In the genomic region with DNA sequence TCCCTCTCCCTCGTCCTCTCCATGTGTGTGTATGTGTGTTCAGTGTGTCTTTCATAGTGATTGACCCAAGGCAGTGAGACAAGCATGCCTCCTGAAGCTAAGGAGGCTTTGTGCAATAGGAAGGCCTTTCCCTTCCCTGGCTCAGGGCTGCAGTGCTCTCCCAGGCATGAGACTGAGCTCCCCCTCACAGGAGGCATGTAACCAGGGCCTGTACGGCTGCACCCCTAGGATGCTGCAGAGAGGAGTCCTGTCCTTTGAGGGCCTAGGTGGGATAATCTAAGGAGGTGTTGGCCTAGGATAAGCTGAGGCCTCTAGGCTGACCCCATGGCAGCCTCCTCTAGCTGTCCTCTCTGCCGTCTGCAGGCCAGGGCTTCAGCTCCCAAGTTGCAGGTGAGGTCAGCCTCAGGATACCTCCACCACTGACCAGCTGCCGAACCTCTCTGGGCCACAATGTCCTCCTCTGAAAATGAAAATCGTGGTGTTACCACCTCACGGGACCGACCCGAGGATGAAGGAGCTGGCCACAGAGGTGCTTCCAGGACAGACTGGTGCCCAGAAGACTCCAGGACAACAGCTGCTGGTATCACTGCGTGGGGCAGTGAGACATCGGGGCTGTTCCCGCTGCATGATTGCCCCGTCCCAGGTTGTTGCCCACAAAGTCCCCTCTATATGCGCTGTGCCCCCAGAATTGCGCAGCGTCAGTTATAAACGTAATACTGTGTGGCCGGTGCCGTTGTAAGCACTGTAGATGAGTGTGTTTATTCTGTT, we compare ENCODE assay signal across 15 cellular contexts.
"Had no signal": no experiment of that assay in that cellular context is flagged by ENCODE, and none has a peak within 500 bp of the region (broad histone marks: within the 10 kb centered on the region; RNA-seq: fewer than 3 reads in every experiment).

No MANE protein-coding gene starts in this region.

- ATAC-seq: gastroesophageal sphincter had no signal

- H3K9me3 Mint-ChIP-seq: activated naive CD4-positive, alpha-beta T cell treated with anti-CD3 and anti-CD28 coated beads for 36 hours; activated T-helper 1 cell treated with anti-CD3 and anti-CD28 coated beads, Interleukin-12 subunit alpha, Interleukin-12 subunit beta, Interleukin-2, Interleukin-4 antibody, amounts not matched to agents 30 ng/mL and 10 ng/mL and 1 ng/mL, durations not matched to agents 14 hours and 24 hours and 36 hours; stimulated activated naive CD8-positive, alpha-beta T cell treated with anti-CD3 and anti-CD28 coated beads, Interleukin-15, amount 100 ng/mL, for 72 hours; T-helper 2 cell treated with Interferon-gamma antibody and Interleukin-4, amounts not matched to agents 5 μg/mL and 100 μg/mL, for 36 hours had no signal

- H3K4me3 Mint-ChIP-seq: activated CD8-positive, alpha-beta T cell treated with anti-CD3 and anti-CD28 coated beads for 36 hours; activated T-helper 1 cell treated with anti-CD3 and anti-CD28 coated beads, Interleukin-12 subunit alpha, Interleukin-12 subunit beta, Interleukin-2, Interleukin-4 antibody, amounts not matched to agents 30 ng/mL and 10 ng/mL and 1 ng/mL, durations not matched to agents 14 hours and 24 hours and 36 hours; neural progenitor cell; T-helper 2 cell treated with Interferon-gamma antibody and Interleukin-4, amounts not matched to agents 5 μg/mL and 100 μg/mL, for 36 hours had no signal

- H3K27ac ChIP-seq: coronary artery, gastroesophageal sphincter, hepatocyte, lower lobe of right lung, neural progenitor cell, parathyroid adenoma, thoracic aorta had no signal

- H3K36me3 Mint-ChIP-seq: mesothelial cell of epicardium, neural progenitor cell had no signal

- H3K27ac Mint-ChIP-seq: activated CD8-positive, alpha-beta T cell treated with anti-CD3 and anti-CD28 coated beads for 36 hours; activated naive CD4-positive, alpha-beta T cell treated with anti-CD3 and anti-CD28 coated beads for 36 hours; activated T-helper 1 cell treated with anti-CD3 and anti-CD28 coated beads, Interleukin-12 subunit alpha, Interleukin-12 subunit beta, Interleukin-2, Interleukin-4 antibody, amounts not matched to agents 30 ng/mL and 10 ng/mL and 1 ng/mL, durations not matched to agents 14 hours and 24 hours and 36 hours; mesothelial cell of epicardium; neural progenitor cell; T-helper 2 cell treated with Interferon-gamma antibody and Interleukin-4, amounts not matched to agents 5 μg/mL and 100 μg/mL, for 36 hours had no signal

- H3K4me1 ChIP-seq: parathyroid adenoma had no signal

- DNase-seq: caudate nucleus; effector CD8-positive, alpha-beta T cell had no signal

- H3K4me3 ChIP-seq: coronary artery, gastroesophageal sphincter, hepatocyte, lower lobe of right lung, neural progenitor cell, thoracic aorta had no signal

- H3K4me1 Mint-ChIP-seq: mesothelial cell of epicardium had no signal

- H3K9me3 ChIP-seq: lower lobe of right lung, thoracic aorta had no signal

- H3K36me3 ChIP-seq: gastroesophageal sphincter, lower lobe of right lung, neural progenitor cell, thoracic aorta had no signal
